1 cellular context compared by ENCODE assay signal in the genomic region with DNA sequence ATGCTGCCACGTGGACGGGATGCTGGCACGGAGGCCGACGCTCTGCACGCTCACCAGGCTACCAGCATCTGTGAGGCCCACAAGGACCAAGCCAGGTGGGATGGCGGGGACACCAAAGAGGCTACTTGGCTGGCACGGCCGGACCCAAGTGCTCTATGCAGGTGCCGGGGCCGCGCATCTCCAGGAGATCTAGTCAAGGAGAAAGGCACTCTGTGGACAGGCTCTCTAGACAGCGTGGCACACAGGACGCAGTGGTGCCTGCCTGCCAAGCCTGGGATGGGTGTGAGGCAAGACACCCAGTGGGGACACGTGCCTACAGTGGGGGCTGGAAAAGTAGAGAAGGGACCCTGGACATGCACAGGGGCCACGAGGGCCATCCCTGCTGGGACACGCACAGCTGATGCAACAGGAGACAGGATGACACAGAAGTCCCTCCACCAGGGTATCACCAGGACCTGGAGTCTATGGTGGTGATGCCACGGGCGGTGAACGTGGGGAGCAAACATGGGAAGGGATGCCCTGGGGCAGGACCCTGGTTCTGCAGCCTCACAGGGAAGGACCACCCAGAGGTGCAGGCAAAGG.
TF ChIP-seq lines count a peak whose summit lies in the region.

No MANE protein-coding gene starts in this region.

TF ChIP-seq in HepG2, 621 proteins besides CTCF, POLR2A, EP300 and RAD21 (continued from another document):
- TF ChIP-seq, protein P1, sequence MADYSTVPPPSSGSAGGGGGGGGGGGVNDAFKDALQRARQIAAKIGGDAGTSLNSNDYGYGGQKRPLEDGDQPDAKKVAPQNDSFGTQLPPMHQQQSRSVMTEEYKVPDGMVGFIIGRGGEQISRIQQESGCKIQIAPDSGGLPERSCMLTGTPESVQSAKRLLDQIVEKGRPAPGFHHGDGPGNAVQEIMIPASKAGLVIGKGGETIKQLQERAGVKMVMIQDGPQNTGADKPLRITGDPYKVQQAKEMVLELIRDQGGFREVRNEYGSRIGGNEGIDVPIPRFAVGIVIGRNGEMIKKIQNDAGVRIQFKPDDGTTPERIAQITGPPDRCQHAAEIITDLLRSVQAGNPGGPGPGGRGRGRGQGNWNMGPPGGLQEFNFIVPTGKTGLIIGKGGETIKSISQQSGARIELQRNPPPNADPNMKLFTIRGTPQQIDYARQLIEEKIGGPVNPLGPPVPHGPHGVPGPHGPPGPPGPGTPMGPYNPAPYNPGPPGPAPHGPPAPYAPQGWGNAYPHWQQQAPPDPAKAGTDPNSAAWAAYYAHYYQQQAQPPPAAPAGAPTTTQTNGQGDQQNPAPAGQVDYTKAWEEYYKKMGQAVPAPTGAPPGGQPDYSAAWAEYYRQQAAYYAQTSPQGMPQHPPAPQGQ (CRISPR knock-in tag; IDR thresholded peaks at IDR 0.05; ENCODE audit: borderline replicate concordance), result no peak
- no peak for TF ChIP-seq NFKBIZ (CRISPR knock-in tag; IDR thresholded peaks at IDR 0.05)
- TF ChIP-seq, protein P2, sequence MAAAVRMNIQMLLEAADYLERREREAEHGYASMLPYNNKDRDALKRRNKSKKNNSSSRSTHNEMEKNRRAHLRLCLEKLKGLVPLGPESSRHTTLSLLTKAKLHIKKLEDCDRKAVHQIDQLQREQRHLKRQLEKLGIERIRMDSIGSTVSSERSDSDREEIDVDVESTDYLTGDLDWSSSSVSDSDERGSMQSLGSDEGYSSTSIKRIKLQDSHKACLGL (CRISPR knock-in tag; IDR thresholded peaks at IDR 0.05), result 0 out of 2 replicates have a peak, but pooled peaks have one; percentile 23
